Comparison of ENCODE assay signal across 8 cellular contexts in the genomic region with DNA sequence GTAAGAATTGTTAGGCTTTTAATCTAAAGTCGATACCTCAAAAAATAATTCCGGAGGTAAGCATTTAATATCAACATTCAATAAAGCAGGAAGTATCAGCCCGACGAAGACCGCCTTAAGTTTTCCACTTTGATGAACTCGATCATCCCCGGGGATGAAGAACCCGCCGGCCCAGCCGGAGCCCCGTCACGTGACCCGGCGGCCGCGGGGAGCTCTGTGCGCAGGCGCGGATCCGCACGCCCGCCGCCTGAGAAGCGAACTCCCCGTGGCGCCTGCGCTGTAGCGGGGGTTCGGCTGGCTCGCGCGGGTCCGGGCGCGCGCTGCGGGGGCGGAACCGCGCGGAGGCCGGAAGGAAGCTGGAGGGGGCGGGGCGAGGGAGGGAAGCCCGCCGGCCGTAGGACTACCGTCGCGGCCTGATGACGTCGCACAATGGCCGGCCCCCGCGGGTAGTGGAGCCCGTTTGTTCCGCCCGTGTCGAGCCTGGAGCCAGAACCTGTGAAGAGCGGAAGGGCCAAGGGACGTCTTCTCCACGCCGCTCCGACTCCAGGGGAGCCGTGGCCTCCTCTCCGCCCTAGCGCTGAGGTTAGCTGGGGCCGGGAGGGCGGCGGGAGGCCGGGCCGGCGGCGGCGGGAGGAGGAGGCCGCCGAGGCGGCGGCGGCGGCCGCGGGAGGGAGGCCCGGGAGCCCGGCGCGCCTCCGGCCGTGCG. TPM values are rescaled to one million over a fixed set of nuclear protein-coding genes. Genes with fewer than 3 reads are reported as not detected.
A peak's percentile ranks its signal among the peaks of the same experiment; 100 is the strongest.
DNase-seq lines count a peak whose midpoint lies in the region; ATAC-seq and TF ChIP-seq lines count a peak whose summit lies in the region.

A gene (plus strand): TSS at position 419 of the 706 bp plus-strand sequence. CDS start 6,721 bp downstream, outside the sequence.

- H3K4me3 ChIP-seq in esophagus (ENCODE audit: low read depth in 1 of 2, low read length in 2 of 2) (peak within 1 kb of the TSS; percentile 84 to 95), mucosa of stomach (ENCODE audit: low read length) (peak within 1 kb of the TSS; percentile 67)

- H3K36me3 ChIP-seq in esophagus (ENCODE audit: control insufficient read depth in 2 of 2, insufficient read depth in 2 of 2, low read length in 1 of 2) (peaks cover 0 to 3% of the 10 kb centered on the region in 2 donors), mucosa of stomach (ENCODE audit: control insufficient read depth, insufficient read depth, low read length) (no peaks in the 10 kb centered on the region)

- peak; percentile 53 for ATAC-seq in GM21717 (IDR thresholded peaks at IDR 0.05; ENCODE audit: unreplicated experiment)

- peak within 1 kb of the TSS; percentile 73 for H3K9ac ChIP-seq in mucosa of stomach (ENCODE audit: low read length)

- H3K27me3 ChIP-seq in esophagus (ENCODE audit: control insufficient read depth in 1 of 2, insufficient read depth in 2 of 2, low read length in 2 of 2) (no peaks in the 10 kb centered on the region), mucosa of stomach (ENCODE audit: control insufficient read depth, insufficient read depth, low read length) (no peaks in the 10 kb centered on the region)

- H3K4me1 Mint-ChIP-seq in activated T-cell treated with anti-CD3 and anti-CD28 coated beads, Interleukin-2, amount 50 U/mL, for 24 hours (ENCODE audit: low read depth), result peaks cover 51% of the 10 kb centered on the region

- H3K4me3 Mint-ChIP-seq in activated T-cell treated with anti-CD3 and anti-CD28 coated beads, Interleukin-2, amount 50 U/mL, for 24 hours, result peak within 1 kb of the TSS; percentile 94

- no peaks in the 10 kb centered on the region for H3K27me3 Mint-ChIP-seq in activated T-cell treated with anti-CD3 and anti-CD28 coated beads, Interleukin-2, amount 50 U/mL, for 24 hours

- peak; percentile 77 for DNase-seq in DMS 273 treated with DMSO at 0.1 percent for 48 hours (lab: John Stamatoyannopoulos, UW)
- DNase-seq in KG1 (lab: John Stamatoyannopoulos, UW), result peak; percentile 97
- peak; percentile 98 for DNase-seq in activated T-cell treated with anti-CD3 and anti-CD28 coated beads, Interleukin-2, amount 50 U/mL, for 24 hours
- DNase-seq in stimulated activated CD8-positive, alpha-beta memory T cell treated with anti-CD3 and anti-CD28 coated beads, Interleukin-4, amount 100 ng/mL, for 48 hours, result peak; percentile 99

- 0 to 1% methylated on average over 73 to 90 of the region's 90 CpGs for WGBS in esophagus, 2 donors

- H3K27ac Mint-ChIP-seq in activated T-cell treated with anti-CD3 and anti-CD28 coated beads, Interleukin-2, amount 50 U/mL, for 24 hours, result peak within 1 kb of the TSS; percentile 94

- peaks cover 42% of the 10 kb centered on the region for H3K36me3 Mint-ChIP-seq in activated T-cell treated with anti-CD3 and anti-CD28 coated beads, Interleukin-2, amount 50 U/mL, for 24 hours (ENCODE audit: low read depth)

- H3K9me3 Mint-ChIP-seq in activated T-cell treated with anti-CD3 and anti-CD28 coated beads, Interleukin-2, amount 50 U/mL, for 24 hours, result no peaks in the 10 kb centered on the region

- peaks cover 6 to 10% of the 10 kb centered on the region in 2 donors for H3K4me1 ChIP-seq in esophagus (ENCODE audit: control insufficient read depth in 2 of 2, insufficient read depth in 2 of 2, low read length in 1 of 2)
- peaks cover 17% of the 10 kb centered on the region for H3K4me1 ChIP-seq in mucosa of stomach (ENCODE audit: control insufficient read depth, insufficient read depth, low read length)

- H3K9me3 ChIP-seq in esophagus (ENCODE audit: control insufficient read depth in 2 of 2, insufficient read depth in 1 of 2, low read depth in 1 of 2, low read length in 1 of 2), result no peaks in the 10 kb centered on the region
- H3K9me3 ChIP-seq in mucosa of stomach (ENCODE audit: control insufficient read depth, low read length), result no peaks in the 10 kb centered on the region

- H3K27ac ChIP-seq in esophagus (ENCODE audit: low read depth in 2 of 2, low read length in 1 of 2), result peak within 1 kb of the TSS; percentile 88 to 96

TF ChIP-seq in PFSK-1, 5 proteins besides CTCF, POLR2A, EP300 and RAD21:
- TF ChIP-seq SIN3A (IDR thresholded peaks at IDR 0.05; ENCODE audit: borderline replicate concordance, insufficient read depth, low read length) (peak; percentile 75; the same call in 1 of the 2 replicates), POLR2AphosphoS5 (IDR thresholded peaks at IDR 0.05; ENCODE audit: low read depth, low read length) (peak; percentile 66), FOXP2 (optimal IDR thresholded peaks at IDR 0.05; ENCODE audit: borderline replicate concordance, extremely low read depth, extremely low read length, insufficient read depth) (peak; percentile 58), TAF1 (IDR thresholded peaks at IDR 0.05; ENCODE audit: borderline replicate concordance, insufficient read depth, low read length) (peak; percentile 78; the same call in 1 of the 2 replicates)
- TF ChIP-seq, protein P1, sequence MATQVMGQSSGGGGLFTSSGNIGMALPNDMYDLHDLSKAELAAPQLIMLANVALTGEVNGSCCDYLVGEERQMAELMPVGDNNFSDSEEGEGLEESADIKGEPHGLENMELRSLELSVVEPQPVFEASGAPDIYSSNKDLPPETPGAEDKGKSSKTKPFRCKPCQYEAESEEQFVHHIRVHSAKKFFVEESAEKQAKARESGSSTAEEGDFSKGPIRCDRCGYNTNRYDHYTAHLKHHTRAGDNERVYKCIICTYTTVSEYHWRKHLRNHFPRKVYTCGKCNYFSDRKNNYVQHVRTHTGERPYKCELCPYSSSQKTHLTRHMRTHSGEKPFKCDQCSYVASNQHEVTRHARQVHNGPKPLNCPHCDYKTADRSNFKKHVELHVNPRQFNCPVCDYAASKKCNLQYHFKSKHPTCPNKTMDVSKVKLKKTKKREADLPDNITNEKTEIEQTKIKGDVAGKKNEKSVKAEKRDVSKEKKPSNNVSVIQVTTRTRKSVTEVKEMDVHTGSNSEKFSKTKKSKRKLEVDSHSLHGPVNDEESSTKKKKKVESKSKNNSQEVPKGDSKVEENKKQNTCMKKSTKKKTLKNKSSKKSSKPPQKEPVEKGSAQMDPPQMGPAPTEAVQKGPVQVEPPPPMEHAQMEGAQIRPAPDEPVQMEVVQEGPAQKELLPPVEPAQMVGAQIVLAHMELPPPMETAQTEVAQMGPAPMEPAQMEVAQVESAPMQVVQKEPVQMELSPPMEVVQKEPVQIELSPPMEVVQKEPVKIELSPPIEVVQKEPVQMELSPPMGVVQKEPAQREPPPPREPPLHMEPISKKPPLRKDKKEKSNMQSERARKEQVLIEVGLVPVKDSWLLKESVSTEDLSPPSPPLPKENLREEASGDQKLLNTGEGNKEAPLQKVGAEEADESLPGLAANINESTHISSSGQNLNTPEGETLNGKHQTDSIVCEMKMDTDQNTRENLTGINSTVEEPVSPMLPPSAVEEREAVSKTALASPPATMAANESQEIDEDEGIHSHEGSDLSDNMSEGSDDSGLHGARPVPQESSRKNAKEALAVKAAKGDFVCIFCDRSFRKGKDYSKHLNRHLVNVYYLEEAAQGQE (IDR thresholded peaks at IDR 0.05; ENCODE audit: insufficient read depth in 1 of 2, low read depth in 2 of 2, low read length in 2 of 2), result no peak
TF ChIP-seq in PFSK-1: peak in this region for 4.

RNA-seq across cellular contexts. Expression of the gene that starts here (rescaled TPM):
- polyA plus RNA-seq in PFSK-1 (2012; ENCODE audit: insufficient read length, low read depth), result 56.7 TPM
- polyA plus RNA-seq in esophagus, result 10 to 100 TPM; 19.1 to 24.5 TPM

Comparison
In these comparisons a context has a peak if more than half of its experiments do, and no peak if none do; other contexts are left out.
1. Peak in every context shown above with its lines: DNase-seq, ATAC-seq, H3K4me3 ChIP-seq and H3K27ac ChIP-seq.